ENCODE assay signal across 9 cellular contexts in the genomic region with DNA sequence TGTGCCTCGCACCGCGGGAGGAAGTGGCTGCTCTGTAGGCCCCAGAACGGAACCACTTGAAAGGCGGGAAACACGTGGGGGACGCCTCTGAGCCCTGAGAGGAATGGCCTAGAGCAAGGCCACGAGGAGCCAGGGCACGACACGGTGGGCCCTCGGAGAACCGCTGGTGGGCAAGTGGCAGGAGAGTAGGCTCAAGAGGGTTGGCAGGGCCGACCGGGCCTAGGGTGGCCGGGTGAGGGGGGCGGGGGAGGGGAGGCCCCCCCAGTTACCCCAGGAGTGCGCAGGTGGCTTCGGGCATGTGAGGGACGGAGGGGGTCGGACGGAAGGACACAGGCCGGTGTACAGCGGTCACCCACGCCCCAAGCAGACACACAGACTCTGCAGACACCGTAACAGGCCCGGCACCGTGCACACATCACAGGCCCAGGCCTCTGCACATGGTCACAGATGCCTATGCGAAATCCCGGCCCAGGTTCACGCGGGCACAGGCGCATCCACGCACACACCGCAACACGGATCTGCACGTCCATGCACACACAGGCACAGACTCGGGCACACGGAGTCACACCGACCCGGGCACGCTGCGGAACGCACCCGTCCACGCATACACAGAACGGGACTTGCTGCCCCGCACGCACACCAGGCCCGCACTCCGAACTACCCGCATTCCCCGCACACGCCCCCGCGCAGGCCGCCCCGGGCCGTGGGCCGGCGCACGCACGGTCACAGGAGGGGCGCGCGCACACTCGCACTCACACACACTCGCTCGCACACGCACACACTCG. TPM values are rescaled to one million over a fixed set of nuclear protein-coding genes. Genes with fewer than 3 reads are reported as not detected.
DNase-seq lines count a peak whose midpoint lies in the region; ATAC-seq and TF ChIP-seq lines count a peak whose summit lies in the region.
"Had no signal": no experiment of that assay in that cellular context is flagged by ENCODE, and none has a peak within 500 bp of the region (broad histone marks: within the 10 kb centered on the region; RNA-seq: fewer than 3 reads in every experiment).

A gene with protein sequence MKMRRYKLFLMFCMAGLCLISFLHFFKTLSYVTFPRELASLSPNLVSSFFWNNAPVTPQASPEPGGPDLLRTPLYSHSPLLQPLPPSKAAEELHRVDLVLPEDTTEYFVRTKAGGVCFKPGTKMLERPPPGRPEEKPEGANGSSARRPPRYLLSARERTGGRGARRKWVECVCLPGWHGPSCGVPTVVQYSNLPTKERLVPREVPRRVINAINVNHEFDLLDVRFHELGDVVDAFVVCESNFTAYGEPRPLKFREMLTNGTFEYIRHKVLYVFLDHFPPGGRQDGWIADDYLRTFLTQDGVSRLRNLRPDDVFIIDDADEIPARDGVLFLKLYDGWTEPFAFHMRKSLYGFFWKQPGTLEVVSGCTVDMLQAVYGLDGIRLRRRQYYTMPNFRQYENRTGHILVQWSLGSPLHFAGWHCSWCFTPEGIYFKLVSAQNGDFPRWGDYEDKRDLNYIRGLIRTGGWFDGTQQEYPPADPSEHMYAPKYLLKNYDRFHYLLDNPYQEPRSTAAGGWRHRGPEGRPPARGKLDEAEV (plus strand): TSS at position 751 of the 785 bp plus-strand sequence. CDS start 30,336 bp downstream, outside the sequence.

- no peaks in the 10 kb centered on the region for H3K36me3 ChIP-seq in MG63
- H3K36me3 ChIP-seq in PC-3 (ENCODE audit: low read depth, low read length) = no peaks in the 10 kb centered on the region

- H3K9ac ChIP-seq in PC-3 (ENCODE audit: low read length) = no peak within 1 kb of the TSS

- no TSS peak for BruUV-seq in PC-3 (replicated peaks; lab: Mats Ljungman, UMichigan)

- CTCF ChIA-PET in PC-3 (lab: Charles Lee) = no interaction called here

- DNase-seq in stimulated activated CD4-positive, alpha-beta T cell treated with anti-CD3 and anti-CD28 coated beads, Interleukin-15, amount 100 ng/mL, for 24 hours = peak; percentile 16
- no peak for DNase-seq in stimulated activated CD4-positive, alpha-beta T cell treated with anti-CD3 and anti-CD28 coated beads, Interleukin-4, amount 100 ng/mL, for 4 hours
- no peak for DNase-seq in central memory CD8-positive, alpha-beta T cell (ENCODE audit: low spot score in 2 of 2)
- DNase-seq in mesothelial cell of epicardium (ENCODE audit: low spot score in 2 of 2, unreplicated experiment in 2 of 2) = no peak
- DNase-seq in MG63 = no peak
- DNase-seq in GDM1 (lab: John Stamatoyannopoulos, UW) = no peak
- no peak for DNase-seq in PC-3
- DNase-seq: NCI-H226 had no signal

- POLR2A ChIA-PET in PC-3 (lab: Charles Lee; ENCODE audit: unreplicated experiment) = no interaction called here

- no peaks in the 10 kb centered on the region for H3K4me1 ChIP-seq in PC-3 (ENCODE audit: insufficient read depth, low read length)

- no peak within 1 kb of the TSS for H2AFZ ChIP-seq in PC-3 (ENCODE audit: low read length)

- no peaks in the 10 kb centered on the region for H4K20me1 ChIP-seq in PC-3 (ENCODE audit: low read length)

- H3K79me2 ChIP-seq in PC-3 (ENCODE audit: low read length) = no peaks in the 10 kb centered on the region

- no peak within 1 kb of the TSS for H3K4me3 ChIP-seq in MG63
- H3K4me3 ChIP-seq in PC-3 (ENCODE audit: low read length) = no peak within 1 kb of the TSS

- H3F3A ChIP-seq in PC-3 (ENCODE audit: low read length, unreplicated experiment) = no peaks in the 10 kb centered on the region

- H3K27me3 ChIP-seq in MG63 (peaks cover 7% of the 10 kb centered on the region), PC-3 (ENCODE audit: low read length) (peaks cover 8% of the 10 kb centered on the region; the same call in 1 of the 2 replicates)

- H3K9me3 Mint-ChIP-seq in central memory CD8-positive, alpha-beta T cell = no peaks in the 10 kb centered on the region
- no peaks in the 10 kb centered on the region for H3K9me3 Mint-ChIP-seq in mesothelial cell of epicardium

- H3K4me2 ChIP-seq in PC-3 (ENCODE audit: low read length) = no peak within 1 kb of the TSS

- H3K27ac Mint-ChIP-seq in central memory CD8-positive, alpha-beta T cell (ENCODE audit: low read depth) = peak within 1 kb of the TSS; percentile 46
- H3K27ac Mint-ChIP-seq in mesothelial cell of epicardium = peak within 1 kb of the TSS; percentile 59

- peak within 1 kb of the TSS; percentile 74 for H3K4me3 Mint-ChIP-seq in central memory CD8-positive, alpha-beta T cell
- peak within 1 kb of the TSS; percentile 74 for H3K4me3 Mint-ChIP-seq in mesothelial cell of epicardium

- peaks cover 25% of the 10 kb centered on the region for H3K4me1 Mint-ChIP-seq in central memory CD8-positive, alpha-beta T cell
- peaks cover 41% of the 10 kb centered on the region for H3K4me1 Mint-ChIP-seq in mesothelial cell of epicardium

- H3K9me3 ChIP-seq in MG63 (no peaks in the 10 kb centered on the region), PC-3 (ENCODE audit: low read length) (no peaks in the 10 kb centered on the region)

- TF ChIP-seq CTCF in mesothelial cell of epicardium (IDR thresholded peaks at IDR 0.05; ENCODE audit: unreplicated experiment) (no peak), PC-3 (conservative IDR thresholded peaks at IDR 0.05; ENCODE audit: low read depth, low read length) (no peak)

- peaks cover 4% of the 10 kb centered on the region for H3K36me3 Mint-ChIP-seq in central memory CD8-positive, alpha-beta T cell (ENCODE audit: insufficient read depth)
- H3K36me3 Mint-ChIP-seq in mesothelial cell of epicardium = no peaks in the 10 kb centered on the region

- H3K27me3 Mint-ChIP-seq in central memory CD8-positive, alpha-beta T cell = peaks cover 64% of the 10 kb centered on the region
- H3K27me3 Mint-ChIP-seq in mesothelial cell of epicardium (ENCODE audit: low read depth) = no peaks in the 10 kb centered on the region

- no peak for ATAC-seq in central memory CD8-positive, alpha-beta T cell (replicated peaks; ENCODE audit: extremely low read depth, poor library complexity, severe bottlenecking)
- ATAC-seq in GM21423 (IDR thresholded peaks at IDR 0.05; ENCODE audit: unreplicated experiment) (no peak), PC-3 (no peak)

- intact Hi-C loops in PC-3 (cut with micrococcal nuclease) = no loop called here

- no peak within 1 kb of the TSS for H3K27ac ChIP-seq in PC-3 (ENCODE audit: low read length)

- no peaks in the 10 kb centered on the region for H3K9me2 ChIP-seq in PC-3 (replicated peaks; ENCODE audit: low read length)

RNA-seq across cellular contexts. Expression of the gene that starts here (rescaled TPM):
- total RNA-seq in mesothelial cell of epicardium (43.6 to 45.3 TPM (median 45.0 TPM) in 3 replicates), PC-3 (2014; rRNA removed) (0.06 TPM in 1 of 2 replicates, not detected in the other)
- 0.20 TPM in 1 of 2 replicates, not detected in the other for total RNA-seq in MG63 (2014; rRNA removed; shearing (Covaris generic); ENCODE audit: low replicate concordance)

Comparison
In these comparisons a context has a peak if more than half of its experiments do, and no peak if none do; other contexts are left out.
1. RNA of the gene that starts here (total RNA-seq): 43.6 to 45.3 TPM in mesothelial cell of epicardium; 0.20 TPM in MG63 and 0.06 TPM in PC-3; every median in the first group is over 10 times any median in the second.